Comparison of ENCODE assay signal across 1 cellular context in genomic region chr6:7589949-7590917, GRCh38.
A peak's percentile ranks its signal among the peaks of the same experiment; 100 is the strongest.
TF ChIP-seq lines count a peak whose summit lies in the region.

TSS of gene SNRNP48 (plus strand) at chr6:7590198. CDS start at chr6:7590258, 60 bp downstream.

TF ChIP-seq in GM12878, 131 proteins besides CTCF, POLR2A, EP300 and RAD21 (continued from another document and continues in another):
- no peak for TF ChIP-seq RELA (IDR thresholded peaks at IDR 0.05; ENCODE audit: borderline replicate concordance, partially characterized antibody)
- TF ChIP-seq NR2F1 (conservative IDR thresholded peaks at IDR 0.05) = no peak
- TF ChIP-seq BRCA1 (IDR thresholded peaks at IDR 0.05; ENCODE audit: low read depth, low read length) = no peak
- no peak for TF ChIP-seq BCL11A (IDR thresholded peaks at IDR 0.05; ENCODE audit: low read depth, low read length)
- no peak for TF ChIP-seq IRF5 (IDR thresholded peaks at IDR 0.05; ENCODE audit: borderline replicate concordance)
- peak; percentile 48 for TF ChIP-seq NRF1 (conservative IDR thresholded peaks at IDR 0.05; ENCODE audit: low read depth, low read length)
- 0 out of 2 replicates have a peak, but pooled peaks have one; percentile 80 for TF ChIP-seq RB1 (IDR thresholded peaks at IDR 0.05; ENCODE audit: borderline replicate concordance)
- no peak for TF ChIP-seq SREBF1 (IDR thresholded peaks at IDR 0.05; ENCODE audit: low read length)
- no peak for TF ChIP-seq CHD1 (IDR thresholded peaks at IDR 0.05; ENCODE audit: low read depth, low read length)
- TF ChIP-seq RAD51 (IDR thresholded peaks at IDR 0.05) = peak; percentile 94
- no peak; the same call in 1 of the 2 replicates for TF ChIP-seq HCFC1 (IDR thresholded peaks at IDR 0.05; ENCODE audit: low read length)
- no peak for TF ChIP-seq PRDM15 (CRISPR knock-in tag; IDR thresholded peaks at IDR 0.05)
- no peak for TF ChIP-seq CBX3 (IDR thresholded peaks at IDR 0.05; ENCODE audit: borderline replicate concordance, low read depth)
- no peak for TF ChIP-seq TCF7 (IDR thresholded peaks at IDR 0.05; ENCODE audit: borderline replicate concordance)
- TF ChIP-seq ZZZ3 (IDR thresholded peaks at IDR 0.05; ENCODE audit: control insufficient read depth, insufficient read length, low read depth) = no peak
- TF ChIP-seq USF2 (IDR thresholded peaks at IDR 0.05; ENCODE audit: borderline replicate concordance, low read depth, low read length) = peak; percentile 86
- TF ChIP-seq FOXK2 (IDR thresholded peaks at IDR 0.05) = no peak
- no peak for TF ChIP-seq RBBP5 (conservative IDR thresholded peaks at IDR 0.05)
- no peak for TF ChIP-seq ELK1 (IDR thresholded peaks at IDR 0.05; ENCODE audit: low read depth, low read length)
- no peak for TF ChIP-seq CREB1 (IDR thresholded peaks at IDR 0.05; ENCODE audit: low read depth)
- no peak for TF ChIP-seq ZNF274 (IDR thresholded peaks at IDR 0.05; ENCODE audit: insufficient read depth, insufficient read length)
- no peak for TF ChIP-seq RCOR1 (conservative IDR thresholded peaks at IDR 0.05; ENCODE audit: low read depth, low read length)
- TF ChIP-seq IRF4 (IDR thresholded peaks at IDR 0.05; ENCODE audit: low read depth, low read length) = no peak
- no peak for TF ChIP-seq REST (IDR thresholded peaks at IDR 0.05; ENCODE audit: low read depth, low read length)
- 0 out of 2 replicates have a peak, but pooled peaks have one; percentile 55 for TF ChIP-seq CHD2 (IDR thresholded peaks at IDR 0.05; ENCODE audit: borderline replicate concordance, low read depth, low read length)
- TF ChIP-seq MYB (IDR thresholded peaks at IDR 0.05; ENCODE audit: borderline replicate concordance, low read depth, low read length) = no peak
- no peak for TF ChIP-seq WRNIP1 (IDR thresholded peaks at IDR 0.05; ENCODE audit: borderline replicate concordance, low read depth, low read length)
- no peak for TF ChIP-seq JUNB (IDR thresholded peaks at IDR 0.05)
- TF ChIP-seq MEF2A (IDR thresholded peaks at IDR 0.05; ENCODE audit: insufficient read depth, low read depth, low read length) = no peak
- TF ChIP-seq PAX8 (IDR thresholded peaks at IDR 0.05) = no peak
- no peak for TF ChIP-seq TBL1XR1 (IDR thresholded peaks at IDR 0.05; ENCODE audit: low read depth, low read length)
- TF ChIP-seq ZBTB4 (CRISPR knock-in tag; IDR thresholded peaks at IDR 0.05) = no peak
- TF ChIP-seq ZBTB40 (IDR thresholded peaks at IDR 0.05; ENCODE audit: borderline replicate concordance) = no peak
- TF ChIP-seq FOXM1 (IDR thresholded peaks at IDR 0.05; ENCODE audit: low read depth, low read length) = no peak
- TF ChIP-seq KAT2A (conservative IDR thresholded peaks at IDR 0.05; ENCODE audit: control insufficient read depth, low read depth, low read length) = no peak
- TF ChIP-seq ASH2L (IDR thresholded peaks at IDR 0.05; ENCODE audit: borderline replicate concordance, low read depth) = no peak
- no peak for TF ChIP-seq STAT3 (IDR thresholded peaks at IDR 0.05; ENCODE audit: low read depth, low read length)
- no peak for TF ChIP-seq IRF3 (IDR thresholded peaks at IDR 0.05)
- TF ChIP-seq SUPT20H (IDR thresholded peaks at IDR 0.05; ENCODE audit: borderline replicate concordance, control insufficient read depth, low read depth, low read length) = no peak
- peak; percentile 11 for TF ChIP-seq FOS (IDR thresholded peaks at IDR 0.05; ENCODE audit: borderline replicate concordance, extremely low read depth, insufficient read length)
- TF ChIP-seq SP1 (IDR thresholded peaks at IDR 0.05; ENCODE audit: low read depth, low read length) = peak; percentile 88
- TF ChIP-seq KLF5 (IDR thresholded peaks at IDR 0.05; ENCODE audit: partially characterized antibody) = no peak
- 0 out of 2 replicates have a peak, but pooled peaks have one; percentile 57 for TF ChIP-seq POLR2AphosphoS2 (IDR thresholded peaks at IDR 0.05; ENCODE audit: low read depth, low read length)
- no peak for TF ChIP-seq HDAC2 (IDR thresholded peaks at IDR 0.05)
